In the genomic region with DNA sequence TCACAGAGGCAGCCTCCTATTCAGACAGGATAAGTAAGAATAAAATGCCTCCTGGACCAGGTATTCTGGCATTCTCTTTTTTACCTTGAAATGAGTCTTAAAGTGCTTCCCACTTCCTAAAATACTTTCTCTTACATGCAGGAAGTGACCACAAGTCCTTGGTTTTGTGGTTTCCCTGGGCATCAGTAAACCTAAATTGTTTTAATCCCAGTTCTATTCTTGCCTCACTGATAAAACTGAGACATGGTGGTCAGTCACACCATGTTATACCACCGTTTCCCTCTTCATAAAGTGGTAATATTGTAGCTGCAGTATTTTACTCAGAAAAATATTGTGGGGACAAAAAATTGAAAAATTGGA, we compare ENCODE assay signal across 14 cellular contexts. TPM values are rescaled to one million over a fixed set of nuclear protein-coding genes. Genes with fewer than 3 reads are reported as not detected.
DNase-seq lines count a peak whose midpoint lies in the region; FAIRE-seq and TF ChIP-seq lines count a peak whose summit lies in the region.
"Had no signal": no experiment of that assay in that cellular context is flagged by ENCODE, and none has a peak within 500 bp of the region (broad histone marks: within the 10 kb centered on the region; RNA-seq: fewer than 3 reads in every experiment).

No MANE protein-coding gene starts in this region.

- H3K36me3 ChIP-seq in BLaER1 treated with 17β-estradiol and CSF1 and Interleukin-3, amounts not matched to agents 10 nM and 100 nM = no peaks in the 10 kb centered on the region
- H3K36me3 ChIP-seq: adrenal gland, vagina had no signal

- H3K27ac Mint-ChIP-seq in activated naive CD8-positive, alpha-beta T cell = peak overlapping the region; percentile 77
- peak overlapping the region; percentile 90 for H3K27ac Mint-ChIP-seq in mesothelial cell of epicardium

- peak overlapping the region in 2 of 11 experiments; percentile 74 to 79; a peak in 1 of 22 replicates for H3K9ac ChIP-seq in BLaER1 treated with 17β-estradiol and CSF1 and Interleukin-3, amounts not matched to agents 10 nM and 100 nM
- H3K9ac ChIP-seq: GM23248 had no signal

- no peak for TF ChIP-seq CTCF in mesothelial cell of epicardium (IDR thresholded peaks at IDR 0.05; ENCODE audit: unreplicated experiment)

- no peaks in the 10 kb centered on the region for H4K20me1 ChIP-seq in BLaER1 treated with 17β-estradiol and CSF1 and Interleukin-3, amounts not matched to agents 10 nM and 100 nM

- H3K36me3 Mint-ChIP-seq in activated naive CD8-positive, alpha-beta T cell = no peaks in the 10 kb centered on the region
- peaks cover 19% of the 10 kb centered on the region for H3K36me3 Mint-ChIP-seq in mesothelial cell of epicardium

- TF ChIP-seq POLR2A in GM12891 (IDR thresholded peaks at IDR 0.05; ENCODE audit: low read depth, low read length) = no peak

- no peak overlapping the region for H3K27ac ChIP-seq in BLaER1 treated with 17β-estradiol and CSF1 and Interleukin-3, amounts not matched to agents 10 nM and 100 nM
- H3K27ac ChIP-seq: adrenal gland, GM23248, vagina had no signal

- H3K9me3 ChIP-seq in BLaER1 treated with 17β-estradiol and CSF1 and Interleukin-3, amounts not matched to agents 10 nM and 100 nM (replicated peaks in 1 of 11) = no peaks in the 10 kb centered on the region
- H3K9me3 ChIP-seq: adrenal gland, vagina had no signal

- no peaks in the 10 kb centered on the region for H3K9me3 Mint-ChIP-seq in activated naive CD8-positive, alpha-beta T cell (ENCODE audit: low read depth)
- no peaks in the 10 kb centered on the region for H3K9me3 Mint-ChIP-seq in mesothelial cell of epicardium

- H3K4me3 ChIP-seq in BLaER1 treated with 17β-estradiol and CSF1 and Interleukin-3, amounts not matched to agents 10 nM and 100 nM = peak overlapping the region in 1 of 10 experiments; percentile 62; a peak in 1 of 20 replicates
- H3K4me3 ChIP-seq: GM23248 had no signal

- H3K4me3 Mint-ChIP-seq in activated naive CD8-positive, alpha-beta T cell = peak overlapping the region; percentile 85
- peak overlapping the region; percentile 80 for H3K4me3 Mint-ChIP-seq in mesothelial cell of epicardium

- H3K4me2 ChIP-seq in BLaER1 treated with 17β-estradiol and CSF1 and Interleukin-3, amounts not matched to agents 10 nM and 100 nM = peak overlapping the region; percentile 69 to 93 (median 87)

- H3K4me1 ChIP-seq in BLaER1 treated with 17β-estradiol and CSF1 and Interleukin-3, amounts not matched to agents 10 nM and 100 nM = peaks cover 12 to 31% (median 24%) of the 10 kb centered on the region in 10 experiments

- H3K27me3 Mint-ChIP-seq in activated naive CD8-positive, alpha-beta T cell = peaks cover 2% of the 10 kb centered on the region
- H3K27me3 Mint-ChIP-seq in mesothelial cell of epicardium (ENCODE audit: low read depth) = no peaks in the 10 kb centered on the region

- peak; percentile 9 for FAIRE-seq in GM12891 (lab: Jason Lieb, UNC)
- FAIRE-seq: RCC 7860 had no signal

- peaks cover 16% of the 10 kb centered on the region for H3K4me1 Mint-ChIP-seq in activated naive CD8-positive, alpha-beta T cell (ENCODE audit: low read depth)
- peaks cover 29% of the 10 kb centered on the region for H3K4me1 Mint-ChIP-seq in mesothelial cell of epicardium

- DNase-seq in GM12891 (ENCODE audit: insufficient read length, low spot score) (no peak), mesothelial cell of epicardium (ENCODE audit: low spot score in 2 of 2, unreplicated experiment in 2 of 2) (no peak), pons (ENCODE audit: low spot score) (no peak), anterior cingulate cortex (lab: John Stamatoyannopoulos, UW) (no peak), RPMI8226 (no peak)
- DNase-seq in stimulated activated CD4-positive, alpha-beta T cell treated with anti-CD3 and anti-CD28 coated beads, Interleukin-2, amount 100 ng/mL, for 48 hours = no peak
- DNase-seq: adrenal gland; effector CD8-positive, alpha-beta T cell; GM23248 had no signal

- H3K27me3 ChIP-seq in BLaER1 treated with 17β-estradiol and CSF1 and Interleukin-3, amounts not matched to agents 10 nM and 100 nM = peaks cover 0 to 5% (median 0%) of the 10 kb centered on the region in 11 experiments; a peak in 1 of 22 replicates
- H3K27me3 ChIP-seq: adrenal gland, vagina had no signal

TF ChIP-seq in GM12891, 5 proteins besides CTCF, POLR2A, EP300 and RAD21:
- TF ChIP-seq SPI1 (IDR thresholded peaks at IDR 0.05; ENCODE audit: low read depth, low read length) (peak; percentile 31), PAX5 (IDR thresholded peaks at IDR 0.05; ENCODE audit: insufficient read depth, low read length, severe bottlenecking) (no peak), POU2F2 (IDR thresholded peaks at IDR 0.05; ENCODE audit: low read depth, low read length) (no peak), POLR2AphosphoS5 (IDR thresholded peaks at IDR 0.05; ENCODE audit: low read depth, low read length) (no peak), TAF1 (IDR thresholded peaks at IDR 0.05; ENCODE audit: low read depth, low read length) (no peak)

RNA-seq across cellular contexts. Expression of a gene that starts 1.2 kb away (rescaled TPM):
- polyA plus RNA-seq in GM12891 (2012; ENCODE audit: low read depth, missing spikeins) = 4.5 TPM
- 44.6 to 45.2 TPM (median 45.2 TPM) in 3 replicates for total RNA-seq in mesothelial cell of epicardium

RNA-seq across cellular contexts. Expression of a gene that starts 16.2 kb away (rescaled TPM):
- polyA plus RNA-seq in GM12891 (2012; ENCODE audit: low read depth, missing spikeins) = 52.0 TPM
- 68.1 to 74.4 TPM (median 69.0 TPM) in 3 replicates for total RNA-seq in mesothelial cell of epicardium

RNA-seq across cellular contexts. Expression of a gene that starts 50.3 kb away (rescaled TPM):
- 38.7 TPM for polyA plus RNA-seq in GM12891 (2012; ENCODE audit: low read depth, missing spikeins)
- 61.1 to 66.3 TPM (median 62.4 TPM) in 3 replicates for total RNA-seq in mesothelial cell of epicardium

RNA-seq across cellular contexts. Expression of a gene that starts 50.5 kb away (rescaled TPM):
- 17.7 TPM for polyA plus RNA-seq in GM12891 (2012; ENCODE audit: low read depth, missing spikeins)
- 38.5 to 44.1 TPM (median 39.5 TPM) in 3 replicates for total RNA-seq in mesothelial cell of epicardium

RNA-seq across cellular contexts. Expression of a gene that starts 52.6 kb away (rescaled TPM):
- not detected for polyA plus RNA-seq in GM12891 (2012; ENCODE audit: low read depth, missing spikeins)
- not detected in 3 replicates for total RNA-seq in mesothelial cell of epicardium
- total RNA-seq: adrenal gland, GM23248, skeletal muscle tissue, vagina had no signal
- polyA plus RNA-seq: adrenal gland, GM23248 had no signal
